ENCODE assay signal across 24 cellular contexts in genomic region chr4:80495847-80496246, GRCh38.
"Had no signal": no experiment of that assay in that cellular context is flagged by ENCODE, and none has a peak within 500 bp of the region (broad histone marks: within the 10 kb centered on the region; RNA-seq: fewer than 3 reads in every experiment).

No MANE protein-coding gene starts in this region.

- H3K27me3 Mint-ChIP-seq: activated CD4-positive, alpha-beta memory T cell treated with anti-CD3 and anti-CD28 coated beads, Interleukin-2, amount 10 ng/mL, durations not matched to agents 7 days and 5 days; brain; type B pancreatic cell had no signal

- H3K4me3 Mint-ChIP-seq: activated CD4-positive, alpha-beta memory T cell treated with anti-CD3 and anti-CD28 coated beads, Interleukin-2, amount 10 ng/mL, durations not matched to agents 7 days and 5 days; brain; immature natural killer cell; mesothelial cell of epicardium; nephron; type B pancreatic cell had no signal

- H3K4me3 ChIP-seq: heart left ventricle, lung, ovary, prostate gland, spleen, thoracic aorta, vagina had no signal

- H3K27ac ChIP-seq: heart left ventricle, neutrophil, ovary, prostate gland, spleen, thoracic aorta, vagina had no signal

- H3K4me1 Mint-ChIP-seq: brain, mesothelial cell of epicardium, nephron had no signal

- DNase-seq: activated CD4-positive, alpha-beta memory T cell treated with anti-CD3 and anti-CD28 coated beads, Interleukin-2, amount 10 ng/mL, durations not matched to agents 7 days and 5 days; activated CD4-positive, alpha-beta T cell treated with anti-CD3 and anti-CD28 coated beads for 4 hours; activated CD4-positive, CD25-positive, alpha-beta regulatory T cell; activated effector memory CD4-positive, alpha-beta T cell treated with anti-CD3 and anti-CD28 coated beads, Interleukin-2, amount 50 U/mL, for 16 hours; activated T-cell treated with anti-CD3 and anti-CD28 coated beads for 4 hours; aorta; heart left ventricle; immature natural killer cell; ovary; spleen; stimulated activated CD4-positive, alpha-beta T cell treated with anti-CD3 and anti-CD28 coated beads, Interleukin-4, amount 100 ng/mL, for 24 hours; stimulated activated naive CD4-positive, alpha-beta T cell treated with Interleukin-2 at 50 U/mL for 16 hours; T1000 had no signal

- H3K27ac Mint-ChIP-seq: activated CD4-positive, alpha-beta memory T cell treated with anti-CD3 and anti-CD28 coated beads, Interleukin-2, amount 10 ng/mL, durations not matched to agents 7 days and 5 days; activated naive CD4-positive, alpha-beta T cell treated with anti-CD3 and anti-CD28 coated beads, Interleukin-2, amount 50 U/mL, for 72 hours; brain; immature natural killer cell; mesothelial cell of epicardium; nephron; type B pancreatic cell had no signal

- H3K36me3 ChIP-seq: heart left ventricle, neutrophil, ovary, prostate gland, spleen, thoracic aorta, vagina had no signal

- H3K36me3 Mint-ChIP-seq: brain, mesothelial cell of epicardium had no signal

- H3K27me3 ChIP-seq: heart left ventricle, neutrophil, ovary, spleen, vagina had no signal

- H3K9me3 ChIP-seq: neutrophil, ovary, prostate gland, thoracic aorta, vagina had no signal

- H3K4me1 ChIP-seq: prostate gland, vagina had no signal

- ATAC-seq: activated naive CD4-positive, alpha-beta T cell treated with anti-CD3 and anti-CD28 coated beads, Interleukin-2, amount 50 U/mL, for 72 hours; heart left ventricle; left lobe of liver had no signal
